21 cellular contexts compared by ENCODE assay signal in the genomic region with DNA sequence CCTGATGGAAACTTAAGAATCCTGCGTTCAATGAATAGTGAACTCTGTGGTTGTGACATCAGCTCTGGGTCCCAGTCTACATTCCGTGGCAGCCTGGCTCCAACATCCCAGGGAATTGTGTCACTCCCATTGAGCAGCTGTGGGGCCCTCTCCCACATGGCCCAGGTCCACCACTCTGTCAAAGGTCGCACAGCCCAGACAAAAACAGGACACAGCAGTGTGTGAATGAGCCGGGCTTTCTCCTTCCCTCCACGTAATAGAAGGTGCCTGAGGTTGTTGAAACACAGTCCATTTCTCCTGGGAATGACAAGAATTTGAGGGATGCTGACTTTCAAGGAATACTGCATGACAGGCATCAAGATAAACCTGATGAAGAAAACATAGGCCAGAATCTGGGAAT.
"Had no signal": no experiment of that assay in that cellular context is flagged by ENCODE, and none has a peak within 500 bp of the region (broad histone marks: within the 10 kb centered on the region; RNA-seq: fewer than 3 reads in every experiment).

No MANE protein-coding gene starts in this region.

- H3K4me1 ChIP-seq: gastroesophageal sphincter, psoas muscle, stomach, testis, upper lobe of right lung had no signal

- H3K4me3 ChIP-seq: gastroesophageal sphincter, hepatocyte, psoas muscle, stomach, testis, upper lobe of right lung had no signal

- ATAC-seq: activated naive CD4-positive, alpha-beta T cell treated with anti-CD3 and anti-CD28 coated beads, Interleukin-2, amount 50 U/mL, for 72 hours; activated T-cell treated with anti-CD3 and anti-CD28 coated beads, Interleukin-2, amount 50 U/mL, for 72 hours; effector memory CD8-positive, alpha-beta T cell; gastroesophageal sphincter; psoas muscle; sciatic nerve; upper lobe of right lung had no signal

- H3K27me3 ChIP-seq: brain microvascular endothelial cell, gastroesophageal sphincter, hepatocyte, stomach, testis, upper lobe of right lung had no signal

- H3K36me3 ChIP-seq: brain microvascular endothelial cell, gastroesophageal sphincter, stomach, upper lobe of right lung had no signal

- DNase-seq: activated CD4-positive, alpha-beta T cell treated with anti-CD3 and anti-CD28 coated beads, Interleukin-2, amount 10 ng/mL, durations not matched to agents 7 days and 5 days; activated CD4-positive, CD25-positive, alpha-beta regulatory T cell; activated CD8-positive, alpha-beta memory T cell treated with anti-CD3 and anti-CD28 coated beads, Interleukin-2, amount 50 U/mL, for 48 hours; activated gamma-delta T cell; activated T-cell treated with anti-CD3 and anti-CD28 coated beads, Interleukin-2, amount 50 U/mL, for 72 hours; amniotic stem cell; brain microvascular endothelial cell; dermis blood vessel endothelial cell; effector memory CD8-positive, alpha-beta T cell; stimulated activated CD4-positive, alpha-beta T cell treated with anti-CD3 and anti-CD28 coated beads, Interleukin-12 subunit alpha, Interleukin-12 subunit beta, amount 100 ng/mL, for 4 hours; stimulated activated CD4-positive, alpha-beta T cell treated with anti-CD3 and anti-CD28 coated beads, Interleukin-2, amount 100 ng/mL, for 24 hours; stomach; T-helper 2 cell; testis; upper lobe of right lung had no signal

- H3K27ac ChIP-seq: brain microvascular endothelial cell, epithelial cell of prostate, gastroesophageal sphincter, hepatocyte, psoas muscle, stomach, testis, upper lobe of right lung had no signal

- H3K9me3 ChIP-seq: gastroesophageal sphincter, psoas muscle, stomach, testis, upper lobe of right lung had no signal
